In the genomic region with DNA sequence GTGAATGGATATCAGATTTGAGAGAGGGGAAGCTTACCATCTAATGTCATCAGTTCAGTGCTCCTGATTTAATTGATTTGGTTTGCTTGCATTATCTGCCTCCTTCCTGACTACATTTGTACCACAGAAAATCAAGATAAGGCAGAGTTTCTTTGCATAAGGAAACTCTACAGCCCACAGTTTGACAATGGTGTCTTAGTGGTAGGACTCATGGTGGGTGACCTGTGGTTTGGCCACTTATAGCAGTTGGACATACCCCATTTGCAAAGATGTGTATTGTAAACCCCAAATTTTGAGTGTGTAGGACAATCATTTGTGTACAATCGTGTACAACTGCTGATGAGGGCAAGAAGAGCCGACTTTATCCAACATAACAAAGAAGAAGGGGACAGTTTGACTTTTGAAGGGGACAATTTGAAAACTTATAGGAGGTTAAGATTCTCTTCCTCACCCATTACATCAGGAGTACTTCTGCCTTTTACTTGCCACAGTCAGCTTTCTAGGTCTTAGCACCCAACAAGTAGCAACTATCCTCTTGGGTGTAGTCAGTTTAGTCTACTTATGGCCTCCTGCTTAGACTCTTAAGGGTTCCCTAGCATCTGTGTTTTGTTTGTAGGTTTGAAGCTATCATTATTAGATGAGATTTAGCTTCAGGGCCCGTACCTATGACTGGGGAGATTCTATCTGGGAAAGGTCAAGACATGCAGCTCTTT, we compare ENCODE assay signal across 8 cellular contexts. TPM values are rescaled to one million over a fixed set of nuclear protein-coding genes. Genes with fewer than 3 reads are reported as not detected.
DNase-seq lines count a peak whose midpoint lies in the region; ATAC-seq, FAIRE-seq and TF ChIP-seq lines count a peak whose summit lies in the region.
"Had no signal": no experiment of that assay in that cellular context is flagged by ENCODE, and none has a peak within 500 bp of the region (broad histone marks: within the 10 kb centered on the region; RNA-seq: fewer than 3 reads in every experiment).

No MANE protein-coding gene starts in this region.

- TF ChIP-seq CTCF in RWPE2 (IDR thresholded peaks at IDR 0.05; ENCODE audit: poor library complexity, severe bottlenecking) (no peak), esophagus muscularis mucosa (IDR thresholded peaks at IDR 0.05) (no peak)

- intact Hi-C loops in esophagus muscularis mucosa (cut with DNase I), result loop anchor here (5.0 kb wide), 1 partner anchor 70 kb away; no protein-coding TSS in a partner anchor

- peaks cover 100% of the 10 kb centered on the region for H3K79me2 ChIP-seq in GM23248 (ENCODE audit: insufficient read depth)

- WGBS in GM23248 (ENCODE audit: low coverage in 1 of 2, low lambda C conversion rate in 2 of 2, missing lambda C conversion rate in 2 of 2), 2 experiments, result 77 to 81% methylated on average over 3 of the region's 3 CpGs
- WGBS in esophagus muscularis mucosa, result 63% methylated on average over 3 of the region's 3 CpGs

- H3K36me3 Mint-ChIP-seq in stimulated activated naive B cell treated with anti-CD40 and anti-IgM and Interleukin-4, amounts not matched to agents 10 μg/mL and 1 μg/mL and 100 μg/mL, for 72 hours, result peaks cover 20 to 37% of the 10 kb centered on the region in 2 donors

- TF ChIP-seq POLR2A in esophagus muscularis mucosa (IDR thresholded peaks at IDR 0.05; ENCODE audit: low read depth), result no peak

- H3K9ac ChIP-seq in GM23248, result no peak overlapping the region

- peak overlapping the region; percentile 82 for H3K4me2 ChIP-seq in GM23248 (ENCODE audit: unreplicated experiment)

- H3K27ac ChIP-seq in GM23248 (0 out of 2 replicates have a peak overlapping the region, but pooled peaks have one; percentile 4), RWPE2 (ENCODE audit: poor library complexity, severe bottlenecking) (peak overlapping the region; percentile 99), esophagus muscularis mucosa (replicated peaks in 1 of 4) (peak overlapping the region; percentile 91 to 99 (median 99))

- no peaks in the 10 kb centered on the region for H3K27me3 Mint-ChIP-seq in stimulated activated naive B cell treated with anti-CD40 and anti-IgM and Interleukin-4, amounts not matched to agents 10 μg/mL and 1 μg/mL and 100 μg/mL, for 72 hours

- peaks cover 31% of the 10 kb centered on the region for H4K20me1 ChIP-seq in GM23248 (ENCODE audit: insufficient read depth)

- H3K9me2 ChIP-seq in GM23248 (ENCODE audit: insufficient read depth), result no peaks in the 10 kb centered on the region

- H3K27me3 ChIP-seq in GM23248 (replicated peaks; ENCODE audit: insufficient read depth) (no peaks in the 10 kb centered on the region), RWPE2 (ENCODE audit: insufficient read depth, poor library complexity, severe bottlenecking) (no peaks in the 10 kb centered on the region), esophagus muscularis mucosa (no peaks in the 10 kb centered on the region)

- H3K9me3 ChIP-seq in GM23248 (ENCODE audit: low read depth) (no peaks in the 10 kb centered on the region), RWPE2 (ENCODE audit: severe bottlenecking) (no peaks in the 10 kb centered on the region), esophagus muscularis mucosa (no peaks in the 10 kb centered on the region)

- no peak overlapping the region for H2AFZ ChIP-seq in GM23248

- FAIRE-seq in RCC 7860 (lab: Jason Lieb, UNC), result no peak
- FAIRE-seq: colon had no signal

- H3K4me1 Mint-ChIP-seq in stimulated activated naive B cell treated with anti-CD40 and anti-IgM and Interleukin-4, amounts not matched to agents 10 μg/mL and 1 μg/mL and 100 μg/mL, for 72 hours, result peaks cover 49 to 82% of the 10 kb centered on the region in 2 donors

- DNase-seq in GM23248 (no peak), RWPE2 (ENCODE audit: low spot score) (no peak), esophagus muscularis mucosa (ENCODE audit: extremely low spot score) (no peak), RCC 7860 (ENCODE audit: low spot score) (no peak), NCI-H1092 (lab: John Stamatoyannopoulos, UW) (no peak), H4 (ENCODE audit: low spot score) (no peak)
- DNase-seq in stimulated activated naive B cell treated with anti-CD40 and anti-IgM and Interleukin-4, amounts not matched to agents 10 μg/mL and 1 μg/mL and 100 μg/mL, for 72 hours, result no peak

- H3K27ac Mint-ChIP-seq in stimulated activated naive B cell treated with anti-CD40 and anti-IgM and Interleukin-4, amounts not matched to agents 10 μg/mL and 1 μg/mL and 100 μg/mL, for 72 hours, result peak overlapping the region; percentile 89

- H3K9me3 Mint-ChIP-seq in stimulated activated naive B cell treated with anti-CD40 and anti-IgM and Interleukin-4, amounts not matched to agents 10 μg/mL and 1 μg/mL and 100 μg/mL, for 72 hours, result no peaks in the 10 kb centered on the region

- H3F3A ChIP-seq in GM23248 (ENCODE audit: insufficient read depth), result peaks cover 72% of the 10 kb centered on the region

- no peak for ATAC-seq in RWPE2 (ENCODE audit: low read depth)
- ATAC-seq in stimulated activated naive B cell treated with anti-CD40 and anti-IgM and Interleukin-4, amounts not matched to agents 10 μg/mL and 1 μg/mL and 100 μg/mL, for 72 hours (replicated peaks), result peak; percentile 42 to 56

- TF ChIP-seq EP300 in esophagus muscularis mucosa (IDR thresholded peaks at IDR 0.05), result no peak

- no peaks in the 10 kb centered on the region for H3K36me3 ChIP-seq in GM23248 (ENCODE audit: low read depth)
- peaks cover 56% of the 10 kb centered on the region for H3K36me3 ChIP-seq in RWPE2 (ENCODE audit: low read depth)
- peaks cover 0 to 1% (median 0%) of the 10 kb centered on the region in 4 donors for H3K36me3 ChIP-seq in esophagus muscularis mucosa

- peak overlapping the region; percentile 76 to 77 for H3K4me3 Mint-ChIP-seq in stimulated activated naive B cell treated with anti-CD40 and anti-IgM and Interleukin-4, amounts not matched to agents 10 μg/mL and 1 μg/mL and 100 μg/mL, for 72 hours

- in situ Hi-C loops in GM23248 (cut with MboI), result loop anchor here (10.0 kb wide), 1 partner anchor 408 kb away; no protein-coding TSS in a partner anchor

- peaks cover 79% of the 10 kb centered on the region for H3K4me1 ChIP-seq in GM23248 (ENCODE audit: insufficient read depth)
- H3K4me1 ChIP-seq in RWPE2 (ENCODE audit: insufficient read depth, poor library complexity, severe bottlenecking), result peaks cover 75% of the 10 kb centered on the region
- peaks cover 78 to 96% (median 89%) of the 10 kb centered on the region in 4 donors for H3K4me1 ChIP-seq in esophagus muscularis mucosa

- H3K4me3 ChIP-seq in GM23248, result peak overlapping the region; percentile 8; the same call in 1 of the 2 replicates
- no peak overlapping the region for H3K4me3 ChIP-seq in RWPE2 (ENCODE audit: severe bottlenecking)
- peak overlapping the region in 2 of 4 donors; percentile 28 to 95 for H3K4me3 ChIP-seq in esophagus muscularis mucosa

RNA-seq across cellular contexts. Expression of a gene that starts 6.2 kb away (rescaled TPM):
- total RNA-seq in GM23248 (2014; rRNA removed; shearing (Covaris generic)), result 179 and 188 TPM in 2 replicates
- polyA plus RNA-seq in GM23248 (2016; fragmentation: Nextera tagmentation; extraction: Ambion mirVana), result 134 and 135 TPM in 2 replicates
- total RNA-seq in esophagus muscularis mucosa, result 100 to 1,000 TPM; 202 to 292 (median 261) TPM
- total RNA-seq in H4 (2014; rRNA removed; shearing (Covaris generic)), result 9.0 and 13.4 TPM in 2 replicates

Comparison
In these comparisons a context has a peak if more than half of its experiments do, and no peak if none do; other contexts are left out.
1. H3K27ac ChIP-seq: peak in every context shown above with its lines; median percentile 99 in RWPE2; 99 in esophagus muscularis mucosa; 4 in GM23248.
2. RNA of a gene that starts 6.2 kb away (total RNA-seq): 202 to 292 TPM in esophagus muscularis mucosa and 179 to 188 TPM in GM23248; 9.0 to 13.4 TPM in H4; every median in the first group is over 10 times any median in the second.